8 cellular contexts compared by ENCODE assay signal in the genomic region with DNA sequence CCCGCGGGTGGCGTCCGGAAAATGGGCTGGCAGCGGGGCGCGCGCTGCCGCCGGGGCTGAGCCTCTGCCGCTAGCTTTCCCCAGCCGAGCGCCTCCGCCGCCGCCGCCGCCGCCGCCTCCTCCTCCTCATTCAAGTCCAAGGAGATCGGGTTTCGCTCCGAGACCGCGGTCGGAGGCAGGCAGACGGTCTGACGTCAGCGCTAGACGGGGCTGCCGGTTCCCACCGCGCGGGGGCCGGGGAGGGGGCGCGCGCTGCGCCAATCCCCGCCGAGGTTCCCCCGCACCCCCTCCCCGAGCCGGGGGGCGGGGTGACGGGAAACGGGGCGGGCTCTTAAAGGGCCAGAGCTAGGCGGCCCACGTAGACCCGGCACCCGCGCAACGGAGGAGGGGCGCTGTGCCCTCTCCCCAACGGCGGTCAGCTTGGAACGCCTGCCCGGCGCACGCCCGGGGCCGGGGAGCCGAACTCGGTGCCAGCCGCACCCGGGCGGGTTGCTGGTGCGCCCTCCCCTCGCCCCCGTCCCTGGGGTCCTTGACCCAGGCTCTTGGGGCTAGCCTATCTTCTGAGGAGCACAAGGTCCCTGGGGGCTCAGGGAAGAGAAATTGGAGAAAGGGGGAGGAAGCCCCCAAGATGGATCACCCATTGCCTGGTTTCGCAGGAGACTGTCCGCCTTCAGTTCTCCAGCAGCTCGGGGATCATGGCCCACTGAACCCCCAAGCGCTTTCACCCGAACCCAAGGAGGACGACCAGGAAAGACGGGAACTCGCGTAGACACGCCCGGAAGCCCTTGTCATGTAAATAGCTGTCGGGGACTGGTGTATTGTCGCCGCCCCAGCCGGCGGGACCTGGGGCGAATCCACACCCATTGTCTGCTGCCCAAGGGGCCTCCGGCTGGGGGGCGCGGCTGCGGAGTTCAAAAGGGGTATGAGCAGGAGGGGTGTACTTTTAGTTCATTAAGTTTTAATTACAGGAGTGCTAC. TPM values are rescaled to one million over a fixed set of nuclear protein-coding genes. Genes with fewer than 3 reads are reported as not detected.
DNase-seq lines count a peak whose midpoint lies in the region; ATAC-seq lines count a peak whose summit lies in the region.

A gene with protein sequence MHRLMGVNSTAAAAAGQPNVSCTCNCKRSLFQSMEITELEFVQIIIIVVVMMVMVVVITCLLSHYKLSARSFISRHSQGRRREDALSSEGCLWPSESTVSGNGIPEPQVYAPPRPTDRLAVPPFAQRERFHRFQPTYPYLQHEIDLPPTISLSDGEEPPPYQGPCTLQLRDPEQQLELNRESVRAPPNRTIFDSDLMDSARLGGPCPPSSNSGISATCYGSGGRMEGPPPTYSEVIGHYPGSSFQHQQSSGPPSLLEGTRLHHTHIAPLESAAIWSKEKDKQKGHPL (minus strand): TSS at position 193 of the 977 bp plus-strand sequence. CDS start 433 bp downstream, outside the sequence.

- no peaks in the 10 kb centered on the region for H3K36me3 ChIP-seq in mucosa of rectum (ENCODE audit: control insufficient read depth in 2 of 2, insufficient read depth in 2 of 2, low read length in 2 of 2)

- peaks cover 11 to 24% of the 10 kb centered on the region in 2 donors for H3K4me1 ChIP-seq in mucosa of rectum (ENCODE audit: control insufficient read depth in 2 of 2, insufficient read depth in 2 of 2, low read length in 2 of 2)

- peak within 1 kb of the TSS; percentile 84 to 89 for H3K27ac ChIP-seq in mucosa of rectum (ENCODE audit: low read depth in 2 of 2, low read length in 2 of 2)

- DNase-seq in C1 segment of cervical spinal cord (lab: John Stamatoyannopoulos, UW): peak; percentile 14 to 91 (median 76)
- DNase-seq in HS-5 (ENCODE audit: low read depth): peak; percentile 56
- DNase-seq in NOMO-1 treated with dmso at 0.1 percent for 144 hours (lab: John Stamatoyannopoulos, UW; ENCODE audit: unreplicated experiment): peak; percentile 88
- DNase-seq in activated T-cell treated with anti-CD3 and anti-CD28 coated beads, Interleukin-2, amount 50 U/mL, for 48 hours: peak; percentile 93
- DNase-seq in stimulated activated CD8-positive, alpha-beta memory T cell treated with anti-CD3 and anti-CD28 coated beads, Interleukin-4, amount 100 ng/mL, for 1 hour (ENCODE audit: low read depth in 2 of 2, low spot score in 1 of 2): peak; percentile 80 to 85

- no peaks in the 10 kb centered on the region for H3K27me3 ChIP-seq in mucosa of rectum (ENCODE audit: control insufficient read depth in 2 of 2, insufficient read depth in 2 of 2, low read length in 2 of 2)

- peak within 1 kb of the TSS; percentile 76 to 89 for H3K4me3 ChIP-seq in mucosa of rectum (ENCODE audit: low read length in 2 of 2)

- ATAC-seq in GM19455 (IDR thresholded peaks at IDR 0.05; ENCODE audit: unreplicated experiment) (peak; percentile 79), esophagus mucosa (peak; percentile 84)

- peak within 1 kb of the TSS; percentile 90 to 94 for H3K9ac ChIP-seq in mucosa of rectum (ENCODE audit: low read depth in 1 of 2, low read length in 2 of 2)

- H3K9me3 ChIP-seq in mucosa of rectum (ENCODE audit: control insufficient read depth in 2 of 2, low read length in 2 of 2): no peaks in the 10 kb centered on the region

RNA-seq across cellular contexts. Expression of the gene that starts here (rescaled TPM):
- total RNA-seq in esophagus mucosa: 2.7 TPM

Comparison
In these comparisons a context has a peak if more than half of its experiments do, and no peak if none do; other contexts are left out.
1. Peak in every context shown above with its lines: DNase-seq, ATAC-seq, H3K4me3 ChIP-seq and H3K27ac ChIP-seq.